8 cellular contexts compared by ENCODE assay signal in genomic region chr14:95137804-95138167, GRCh38. TPM values are rescaled to one million over a fixed set of nuclear protein-coding genes. Genes with fewer than 3 reads are reported as not detected.
DNase-seq lines count a peak whose midpoint lies in the region; TF ChIP-seq lines count a peak whose summit lies in the region.
"Had no signal": no experiment of that assay in that cellular context is flagged by ENCODE, and none has a peak within 500 bp of the region (broad histone marks: within the 10 kb centered on the region; RNA-seq: fewer than 3 reads in every experiment).

No MANE protein-coding gene starts in this region.

- H3K27ac ChIP-seq in colonic mucosa: peak overlapping the region; percentile 65
- H3K27ac ChIP-seq in testis: peak overlapping the region; percentile 47 to 78
- H3K27ac ChIP-seq: KMS-11 had no signal

- DNase-seq in LNCaP clone FGC (ENCODE audit: low read depth): peak; percentile 61
- DNase-seq in colonic mucosa: peak; percentile 62
- peak; percentile 31 for DNase-seq in testis
- no peak for DNase-seq in NOMO-1 treated with dmso at 0.1 percent for 144 hours (lab: John Stamatoyannopoulos, UW; ENCODE audit: unreplicated experiment)
- DNase-seq in OCI-M2 (lab: John Stamatoyannopoulos, UW; ENCODE audit: unreplicated experiment): no peak
- no peak for DNase-seq in DMS153 (lab: John Stamatoyannopoulos, UW)

- TF ChIP-seq CTCF in LNCaP clone FGC (IDR thresholded peaks at IDR 0.05; ENCODE audit: control insufficient read depth, extremely low read depth, insufficient read depth): no peak
- no peak for TF ChIP-seq CTCF in colonic mucosa (IDR thresholded peaks at IDR 0.05)
- TF ChIP-seq CTCF in testis (IDR thresholded peaks at IDR 0.05): no peak

- no peak for TF ChIP-seq POLR2A in testis (IDR thresholded peaks at IDR 0.05)

- 33 to 46% methylated on average over 5 of the region's 5 CpGs for WGBS in testis, 2 donors

- peak overlapping the region; percentile 6 for H3K4me3 ChIP-seq in LNCaP clone FGC (ENCODE audit: low read depth, low read length)
- no peak overlapping the region for H3K4me3 ChIP-seq in colonic mucosa
- H3K4me3 ChIP-seq in mucosa of stomach (ENCODE audit: low read length): peak overlapping the region; percentile 7
- H3K4me3 ChIP-seq in testis: no peak overlapping the region

- H3K9ac ChIP-seq in colonic mucosa (ENCODE audit: low read depth in 2 of 2, low read length in 2 of 2): peak overlapping the region in 1 of 2 donors; percentile 65
- H3K9ac ChIP-seq in mucosa of stomach (ENCODE audit: low read length): no peak overlapping the region
- H3K9ac ChIP-seq: KMS-11 had no signal

- no peaks in the 10 kb centered on the region for H3K9me3 ChIP-seq in colonic mucosa
- H3K9me3 ChIP-seq in mucosa of stomach (ENCODE audit: control insufficient read depth, low read length): no peaks in the 10 kb centered on the region
- H3K9me3 ChIP-seq in testis: no peaks in the 10 kb centered on the region

- H3K36me3 ChIP-seq in colonic mucosa (no peaks in the 10 kb centered on the region), mucosa of stomach (ENCODE audit: control insufficient read depth, insufficient read depth, low read length) (no peaks in the 10 kb centered on the region), testis (ENCODE audit: low read depth, missing control alignments) (no peaks in the 10 kb centered on the region)

- H3K27me3 ChIP-seq in colonic mucosa (no peaks in the 10 kb centered on the region), mucosa of stomach (ENCODE audit: control insufficient read depth, insufficient read depth, low read length) (no peaks in the 10 kb centered on the region), testis (no peaks in the 10 kb centered on the region)

- H3K4me1 ChIP-seq in colonic mucosa: no peaks in the 10 kb centered on the region
- peaks cover 17% of the 10 kb centered on the region for H3K4me1 ChIP-seq in mucosa of stomach (ENCODE audit: control insufficient read depth, insufficient read depth, low read length)
- peaks cover 59% of the 10 kb centered on the region for H3K4me1 ChIP-seq in testis

- intact Hi-C loops in colonic mucosa (cut with DNase I): no loop called here
- intact Hi-C loops in testis (cut with DNase I; ENCODE audit: low total_unique reads): no loop called here

RNA-seq across cellular contexts. Expression of gene DICER1, which starts 19.5 kb away (rescaled TPM):
- total RNA-seq in colonic mucosa: 10 to 100 TPM; 49.3 to 53.7 TPM
- total RNA-seq in testis: 100 to 1,000 TPM in 1 of 2 donors, 10 to 100 TPM in 1; 88.1 to 111 TPM
- 31.7 TPM for polyA plus RNA-seq in testis (ENCODE audit: insufficient read depth, low read depth, low replicate concordance)

Comparison
In these comparisons a context has a peak if more than half of its experiments do, and no peak if none do; other contexts are left out.
1. DNase-seq: peak in LNCaP clone FGC (single experiment), colonic mucosa (single experiment) and testis (single experiment); none in NOMO-1 treated with dmso at 0.1 percent for 144 hours (single experiment), OCI-M2 (single experiment) and DMS153 (single experiment).
2. H3K4me3 ChIP-seq: peak in LNCaP clone FGC (single experiment) and mucosa of stomach (single experiment); none in colonic mucosa (single experiment) and testis (0 of 2).